8 cellular contexts compared by ENCODE assay signal in the genomic region with DNA sequence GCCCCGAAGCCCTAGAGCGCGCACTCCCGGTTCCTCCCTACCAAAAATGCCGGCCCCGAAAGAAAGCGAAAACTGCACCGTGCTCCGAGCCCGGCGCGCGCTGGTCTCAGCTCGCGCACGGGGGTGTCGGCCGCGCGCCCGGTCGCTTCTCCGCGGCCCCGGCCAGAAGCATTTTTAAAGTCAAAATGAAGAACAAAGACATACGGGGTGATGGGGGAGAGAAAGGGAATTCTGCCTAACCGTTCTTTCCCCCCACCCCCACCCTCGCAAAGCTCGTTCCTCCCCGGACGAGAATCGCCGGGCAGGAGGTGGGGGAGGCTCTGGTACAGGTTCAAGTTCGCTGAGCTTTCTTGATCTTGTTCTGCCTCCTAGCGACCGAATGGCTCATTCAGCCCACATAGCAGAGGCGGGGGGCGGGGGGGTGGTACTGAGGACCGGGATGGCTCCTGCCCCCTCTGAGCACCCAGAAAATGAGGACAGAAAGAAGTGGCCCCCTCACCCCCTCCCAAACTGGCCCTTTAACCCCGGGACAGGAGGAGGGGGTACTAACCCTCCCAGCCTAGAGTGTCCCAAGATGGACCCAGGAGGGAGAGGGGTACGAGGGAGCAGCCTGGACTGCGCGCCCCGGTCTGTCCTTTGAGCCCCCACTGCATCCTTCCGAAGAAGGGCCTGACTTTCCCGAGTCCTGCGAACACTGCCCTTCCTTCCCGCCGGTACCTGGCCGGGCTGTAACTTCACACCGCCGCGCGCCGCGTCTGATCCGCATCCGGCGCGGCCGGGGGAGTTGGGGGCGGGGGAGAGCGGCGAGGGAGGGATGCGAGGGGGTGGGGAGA. TPM values are rescaled to one million over a fixed set of nuclear protein-coding genes. Genes with fewer than 3 reads are reported as not detected.
DNase-seq lines count a peak whose midpoint lies in the region; ATAC-seq and TF ChIP-seq lines count a peak whose summit lies in the region.

No MANE protein-coding gene starts in this region.

- H3K4me3 ChIP-seq in choroid plexus epithelial cell (ENCODE audit: low read depth, low read length), result peak overlapping the region; percentile 85

- intact Hi-C loops in left colon (cut with DNase I, micrococcal nuclease), result no loop called here

- peak; percentile 32 for ATAC-seq in GM18499 (IDR thresholded peaks at IDR 0.05; ENCODE audit: insufficient read depth, unreplicated experiment)
- peak; percentile 59 for ATAC-seq in HG02938 (IDR thresholded peaks at IDR 0.05; ENCODE audit: unreplicated experiment)
- peak; percentile 66 for ATAC-seq in left colon

- DNase-seq in AG08395 (ENCODE audit: low spot score) (peak; percentile 80), NCI-H1436 (lab: John Stamatoyannopoulos, UW) (peak; percentile 78), SW480 (ENCODE audit: low spot score) (peak; percentile 92), choroid plexus epithelial cell (ENCODE audit: low read depth) (peak; percentile 90), left colon (peak; percentile 86 to 88)
- peak; percentile 64 for DNase-seq in stimulated activated CD8-positive, alpha-beta memory T cell treated with anti-CD3 and anti-CD28 coated beads, Interleukin-4, amount 100 ng/mL, for 48 hours

- TF ChIP-seq CTCF in choroid plexus epithelial cell (conservative IDR thresholded peaks at IDR 0.05; ENCODE audit: low read depth, low read length), result peak; percentile 80

RNA-seq across cellular contexts. Expression of a gene that starts 3.1 kb away (rescaled TPM):
- 10 to 100 TPM; 28.9 to 29.0 TPM for total RNA-seq in left colon

Comparison
In these comparisons a context has a peak if more than half of its experiments do, and no peak if none do; other contexts are left out.
1. Peak in every context shown above with its lines: DNase-seq, ATAC-seq and H3K4me3 ChIP-seq.